ENCODE assay signal across 3 cellular contexts in the genomic region with DNA sequence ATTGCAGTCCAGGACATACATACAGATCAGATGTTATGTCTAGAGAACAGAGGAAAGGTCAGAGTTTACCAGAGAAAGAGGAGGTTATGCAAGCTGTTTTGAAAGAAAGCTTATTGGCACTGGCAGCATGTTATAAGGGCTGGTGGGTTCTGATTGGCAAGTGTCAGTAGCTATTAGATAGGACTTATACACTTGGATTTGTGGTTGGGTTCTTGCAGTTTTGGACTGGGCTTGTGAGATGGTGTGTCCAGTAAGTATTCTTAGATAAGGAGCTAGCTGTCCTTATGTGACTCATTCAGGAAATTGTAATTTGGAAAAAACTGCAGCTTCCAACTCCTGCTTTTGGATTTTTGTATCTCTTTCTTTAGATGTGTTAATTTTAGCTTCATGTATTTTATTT.
TF ChIP-seq lines count a peak whose summit lies in the region.

No MANE protein-coding gene starts in this region.

TF ChIP-seq in liver, 16 proteins besides CTCF, POLR2A, EP300 and RAD21:
- TF ChIP-seq GABPA (IDR thresholded peaks at IDR 0.05 in 1 of 2, conservative IDR thresholded peaks at IDR 0.05 in 1 of 2) (no peak), HNF4G (IDR thresholded peaks at IDR 0.05) (no peak), YY1 (IDR thresholded peaks at IDR 0.05) (peak; percentile 37), SP1 (IDR thresholded peaks at IDR 0.05) (peak; percentile 42), FOXA2 (IDR thresholded peaks at IDR 0.05) (peak; percentile 21), TAF1 (conservative IDR thresholded peaks at IDR 0.05) (peak; percentile 68), HNF4A (conservative IDR thresholded peaks at IDR 0.05) (peak; percentile 39 to 62), RXRA (IDR thresholded peaks at IDR 0.05) (peak; percentile 54 to 76), NR2F2 (IDR thresholded peaks at IDR 0.05) (no peak), JUND (IDR thresholded peaks at IDR 0.05) (peak in 1 of 2 donors; percentile 33)
- TF ChIP-seq, protein P1, sequence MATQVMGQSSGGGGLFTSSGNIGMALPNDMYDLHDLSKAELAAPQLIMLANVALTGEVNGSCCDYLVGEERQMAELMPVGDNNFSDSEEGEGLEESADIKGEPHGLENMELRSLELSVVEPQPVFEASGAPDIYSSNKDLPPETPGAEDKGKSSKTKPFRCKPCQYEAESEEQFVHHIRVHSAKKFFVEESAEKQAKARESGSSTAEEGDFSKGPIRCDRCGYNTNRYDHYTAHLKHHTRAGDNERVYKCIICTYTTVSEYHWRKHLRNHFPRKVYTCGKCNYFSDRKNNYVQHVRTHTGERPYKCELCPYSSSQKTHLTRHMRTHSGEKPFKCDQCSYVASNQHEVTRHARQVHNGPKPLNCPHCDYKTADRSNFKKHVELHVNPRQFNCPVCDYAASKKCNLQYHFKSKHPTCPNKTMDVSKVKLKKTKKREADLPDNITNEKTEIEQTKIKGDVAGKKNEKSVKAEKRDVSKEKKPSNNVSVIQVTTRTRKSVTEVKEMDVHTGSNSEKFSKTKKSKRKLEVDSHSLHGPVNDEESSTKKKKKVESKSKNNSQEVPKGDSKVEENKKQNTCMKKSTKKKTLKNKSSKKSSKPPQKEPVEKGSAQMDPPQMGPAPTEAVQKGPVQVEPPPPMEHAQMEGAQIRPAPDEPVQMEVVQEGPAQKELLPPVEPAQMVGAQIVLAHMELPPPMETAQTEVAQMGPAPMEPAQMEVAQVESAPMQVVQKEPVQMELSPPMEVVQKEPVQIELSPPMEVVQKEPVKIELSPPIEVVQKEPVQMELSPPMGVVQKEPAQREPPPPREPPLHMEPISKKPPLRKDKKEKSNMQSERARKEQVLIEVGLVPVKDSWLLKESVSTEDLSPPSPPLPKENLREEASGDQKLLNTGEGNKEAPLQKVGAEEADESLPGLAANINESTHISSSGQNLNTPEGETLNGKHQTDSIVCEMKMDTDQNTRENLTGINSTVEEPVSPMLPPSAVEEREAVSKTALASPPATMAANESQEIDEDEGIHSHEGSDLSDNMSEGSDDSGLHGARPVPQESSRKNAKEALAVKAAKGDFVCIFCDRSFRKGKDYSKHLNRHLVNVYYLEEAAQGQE (IDR thresholded peaks at IDR 0.05), result peak; percentile 54
- TF ChIP-seq, protein P2, sequence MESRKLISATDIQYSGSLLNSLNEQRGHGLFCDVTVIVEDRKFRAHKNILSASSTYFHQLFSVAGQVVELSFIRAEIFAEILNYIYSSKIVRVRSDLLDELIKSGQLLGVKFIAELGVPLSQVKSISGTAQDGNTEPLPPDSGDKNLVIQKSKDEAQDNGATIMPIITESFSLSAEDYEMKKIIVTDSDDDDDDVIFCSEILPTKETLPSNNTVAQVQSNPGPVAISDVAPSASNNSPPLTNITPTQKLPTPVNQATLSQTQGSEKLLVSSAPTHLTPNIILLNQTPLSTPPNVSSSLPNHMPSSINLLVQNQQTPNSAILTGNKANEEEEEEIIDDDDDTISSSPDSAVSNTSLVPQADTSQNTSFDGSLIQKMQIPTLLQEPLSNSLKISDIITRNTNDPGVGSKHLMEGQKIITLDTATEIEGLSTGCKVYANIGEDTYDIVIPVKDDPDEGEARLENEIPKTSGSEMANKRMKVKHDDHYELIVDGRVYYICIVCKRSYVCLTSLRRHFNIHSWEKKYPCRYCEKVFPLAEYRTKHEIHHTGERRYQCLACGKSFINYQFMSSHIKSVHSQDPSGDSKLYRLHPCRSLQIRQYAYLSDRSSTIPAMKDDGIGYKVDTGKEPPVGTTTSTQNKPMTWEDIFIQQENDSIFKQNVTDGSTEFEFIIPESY (IDR thresholded peaks at IDR 0.05), result peak; percentile 37
- TF ChIP-seq, protein P3, sequence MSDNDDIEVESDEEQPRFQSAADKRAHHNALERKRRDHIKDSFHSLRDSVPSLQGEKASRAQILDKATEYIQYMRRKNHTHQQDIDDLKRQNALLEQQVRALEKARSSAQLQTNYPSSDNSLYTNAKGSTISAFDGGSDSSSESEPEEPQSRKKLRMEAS (IDR thresholded peaks at IDR 0.05), result peak; percentile 35
- TF ChIP-seq, protein P4, sequence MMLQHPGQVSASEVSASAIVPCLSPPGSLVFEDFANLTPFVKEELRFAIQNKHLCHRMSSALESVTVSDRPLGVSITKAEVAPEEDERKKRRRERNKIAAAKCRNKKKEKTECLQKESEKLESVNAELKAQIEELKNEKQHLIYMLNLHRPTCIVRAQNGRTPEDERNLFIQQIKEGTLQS (IDR thresholded peaks at IDR 0.05), result no peak

TF ChIP-seq in HepG2, 621 proteins besides CTCF, POLR2A, EP300 and RAD21:
- TF ChIP-seq MATR3 (CRISPR knock-in tag; IDR thresholded peaks at IDR 0.05), result no peak
- no peak for TF ChIP-seq HNRNPLL (IDR thresholded peaks at IDR 0.05; ENCODE audit: low read depth, low read length, poor library complexity, severe bottlenecking)
- TF ChIP-seq, protein P5, sequence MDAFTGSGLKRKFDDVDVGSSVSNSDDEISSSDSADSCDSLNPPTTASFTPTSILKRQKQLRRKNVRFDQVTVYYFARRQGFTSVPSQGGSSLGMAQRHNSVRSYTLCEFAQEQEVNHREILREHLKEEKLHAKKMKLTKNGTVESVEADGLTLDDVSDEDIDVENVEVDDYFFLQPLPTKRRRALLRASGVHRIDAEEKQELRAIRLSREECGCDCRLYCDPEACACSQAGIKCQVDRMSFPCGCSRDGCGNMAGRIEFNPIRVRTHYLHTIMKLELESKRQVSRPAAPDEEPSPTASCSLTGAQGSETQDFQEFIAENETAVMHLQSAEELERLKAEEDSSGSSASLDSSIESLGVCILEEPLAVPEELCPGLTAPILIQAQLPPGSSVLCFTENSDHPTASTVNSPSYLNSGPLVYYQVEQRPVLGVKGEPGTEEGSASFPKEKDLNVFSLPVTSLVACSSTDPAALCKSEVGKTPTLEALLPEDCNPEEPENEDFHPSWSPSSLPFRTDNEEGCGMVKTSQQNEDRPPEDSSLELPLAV (CRISPR knock-in tag; conservative IDR thresholded peaks at IDR 0.05; ENCODE audit: low read depth), result no peak
- no peak for TF ChIP-seq NONO (IDR thresholded peaks at IDR 0.05)
- TF ChIP-seq NONO (CRISPR knock-in tag; conservative IDR thresholded peaks at IDR 0.05), result no peak
- TF ChIP-seq SRF (IDR thresholded peaks at IDR 0.05; ENCODE audit: low read depth, low read length), result no peak
- no peak for TF ChIP-seq CHD2 (IDR thresholded peaks at IDR 0.05; ENCODE audit: low read depth, low read length)
- TF ChIP-seq ZFAT (CRISPR knock-in tag; conservative IDR thresholded peaks at IDR 0.05), result no peak
- TF ChIP-seq, protein P6, sequence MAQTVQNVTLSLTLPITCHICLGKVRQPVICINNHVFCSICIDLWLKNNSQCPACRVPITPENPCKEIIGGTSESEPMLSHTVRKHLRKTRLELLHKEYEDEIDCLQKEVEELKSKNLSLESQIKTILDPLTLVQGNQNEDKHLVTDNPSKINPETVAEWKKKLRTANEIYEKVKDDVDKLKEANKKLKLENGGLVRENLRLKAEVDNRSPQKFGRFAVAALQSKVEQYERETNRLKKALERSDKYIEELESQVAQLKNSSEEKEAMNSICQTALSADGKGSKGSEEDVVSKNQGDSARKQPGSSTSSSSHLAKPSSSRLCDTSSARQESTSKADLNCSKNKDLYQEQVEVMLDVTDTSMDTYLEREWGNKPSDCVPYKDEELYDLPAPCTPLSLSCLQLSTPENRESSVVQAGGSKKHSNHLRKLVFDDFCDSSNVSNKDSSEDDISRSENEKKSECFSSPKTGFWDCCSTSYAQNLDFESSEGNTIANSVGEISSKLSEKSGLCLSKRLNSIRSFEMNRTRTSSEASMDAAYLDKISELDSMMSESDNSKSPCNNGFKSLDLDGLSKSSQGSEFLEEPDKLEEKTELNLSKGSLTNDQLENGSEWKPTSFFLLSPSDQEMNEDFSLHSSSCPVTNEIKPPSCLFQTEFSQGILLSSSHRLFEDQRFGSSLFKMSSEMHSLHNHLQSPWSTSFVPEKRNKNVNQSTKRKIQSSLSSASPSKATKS (CRISPR knock-in tag; IDR thresholded peaks at IDR 0.05), result no peak

TF ChIP-seq in K562, 482 proteins besides CTCF, POLR2A, EP300 and RAD21 (continues in another document):
- TF ChIP-seq HDAC3 (IDR thresholded peaks at IDR 0.05; ENCODE audit: borderline replicate concordance, partially characterized antibody) (no peak), ZNF778 (CRISPR knock-in tag; IDR thresholded peaks at IDR 0.05) (no peak), SMARCA4 (IDR thresholded peaks at IDR 0.05) (peak; percentile 53; the same call in 1 of the 2 replicates), PTBP1 (IDR thresholded peaks at IDR 0.05; ENCODE audit: low read depth, low read length) (no peak), ZZZ3 (IDR thresholded peaks at IDR 0.05) (no peak), IRF2 (CRISPR knock-in tag; IDR thresholded peaks at IDR 0.05) (no peak), EZH2 (IDR thresholded peaks at IDR 0.05; ENCODE audit: borderline replicate concordance, low read depth, low read length) (no peak), ZNF583 (CRISPR knock-in tag; IDR thresholded peaks at IDR 0.05) (no peak), KLF16 (IDR thresholded peaks at IDR 0.05) (no peak), MAZ (CRISPR knock-in tag; conservative IDR thresholded peaks at IDR 0.05 in 1 of 2, IDR thresholded peaks at IDR 0.05 in 1 of 2) (no peak), MEIS2 (IDR thresholded peaks at IDR 0.05; ENCODE audit: partially characterized antibody) (peak; percentile 64), ERF (CRISPR knock-in tag; IDR thresholded peaks at IDR 0.05) (no peak), ETV1 (tag; conservative IDR thresholded peaks at IDR 0.05; ENCODE audit: low read depth) (0 out of 2 replicates have a peak, but pooled peaks have one; percentile 39), ETV6 (IDR thresholded peaks at IDR 0.05; ENCODE audit: borderline replicate concordance in 1 of 2, low read depth in 2 of 2, low read length in 1 of 2) (no peak), ETV6 (CRISPR knock-in tag; IDR thresholded peaks at IDR 0.05; ENCODE audit: borderline replicate concordance) (no peak), ZNF282 (CRISPR knock-in tag; IDR thresholded peaks at IDR 0.05) (no peak), EGR1 (conservative IDR thresholded peaks at IDR 0.05) (no peak)
- TF ChIP-seq, protein P7, sequence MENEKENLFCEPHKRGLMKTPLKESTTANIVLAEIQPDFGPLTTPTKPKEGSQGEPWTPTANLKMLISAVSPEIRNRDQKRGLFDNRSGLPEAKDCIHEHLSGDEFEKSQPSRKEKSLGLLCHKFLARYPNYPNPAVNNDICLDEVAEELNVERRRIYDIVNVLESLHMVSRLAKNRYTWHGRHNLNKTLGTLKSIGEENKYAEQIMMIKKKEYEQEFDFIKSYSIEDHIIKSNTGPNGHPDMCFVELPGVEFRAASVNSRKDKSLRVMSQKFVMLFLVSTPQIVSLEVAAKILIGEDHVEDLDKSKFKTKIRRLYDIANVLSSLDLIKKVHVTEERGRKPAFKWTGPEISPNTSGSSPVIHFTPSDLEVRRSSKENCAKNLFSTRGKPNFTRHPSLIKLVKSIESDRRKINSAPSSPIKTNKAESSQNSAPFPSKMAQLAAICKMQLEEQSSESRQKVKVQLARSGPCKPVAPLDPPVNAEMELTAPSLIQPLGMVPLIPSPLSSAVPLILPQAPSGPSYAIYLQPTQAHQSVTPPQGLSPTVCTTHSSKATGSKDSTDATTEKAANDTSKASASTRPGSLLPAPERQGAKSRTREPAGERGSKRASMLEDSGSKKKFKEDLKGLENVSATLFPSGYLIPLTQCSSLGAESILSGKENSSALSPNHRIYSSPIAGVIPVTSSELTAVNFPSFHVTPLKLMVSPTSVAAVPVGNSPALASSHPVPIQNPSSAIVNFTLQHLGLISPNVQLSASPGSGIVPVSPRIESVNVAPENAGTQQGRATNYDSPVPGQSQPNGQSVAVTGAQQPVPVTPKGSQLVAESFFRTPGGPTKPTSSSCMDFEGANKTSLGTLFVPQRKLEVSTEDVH (IDR thresholded peaks at IDR 0.05; ENCODE audit: low read depth, partially characterized antibody), result no peak
- TF ChIP-seq, protein P8, sequence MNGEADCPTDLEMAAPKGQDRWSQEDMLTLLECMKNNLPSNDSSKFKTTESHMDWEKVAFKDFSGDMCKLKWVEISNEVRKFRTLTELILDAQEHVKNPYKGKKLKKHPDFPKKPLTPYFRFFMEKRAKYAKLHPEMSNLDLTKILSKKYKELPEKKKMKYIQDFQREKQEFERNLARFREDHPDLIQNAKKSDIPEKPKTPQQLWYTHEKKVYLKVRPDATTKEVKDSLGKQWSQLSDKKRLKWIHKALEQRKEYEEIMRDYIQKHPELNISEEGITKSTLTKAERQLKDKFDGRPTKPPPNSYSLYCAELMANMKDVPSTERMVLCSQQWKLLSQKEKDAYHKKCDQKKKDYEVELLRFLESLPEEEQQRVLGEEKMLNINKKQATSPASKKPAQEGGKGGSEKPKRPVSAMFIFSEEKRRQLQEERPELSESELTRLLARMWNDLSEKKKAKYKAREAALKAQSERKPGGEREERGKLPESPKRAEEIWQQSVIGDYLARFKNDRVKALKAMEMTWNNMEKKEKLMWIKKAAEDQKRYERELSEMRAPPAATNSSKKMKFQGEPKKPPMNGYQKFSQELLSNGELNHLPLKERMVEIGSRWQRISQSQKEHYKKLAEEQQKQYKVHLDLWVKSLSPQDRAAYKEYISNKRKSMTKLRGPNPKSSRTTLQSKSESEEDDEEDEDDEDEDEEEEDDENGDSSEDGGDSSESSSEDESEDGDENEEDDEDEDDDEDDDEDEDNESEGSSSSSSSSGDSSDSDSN (IDR thresholded peaks at IDR 0.05; ENCODE audit: borderline replicate concordance in 1 of 2, low read depth in 2 of 2, low read length in 2 of 2), result no peak
- TF ChIP-seq, protein P9, sequence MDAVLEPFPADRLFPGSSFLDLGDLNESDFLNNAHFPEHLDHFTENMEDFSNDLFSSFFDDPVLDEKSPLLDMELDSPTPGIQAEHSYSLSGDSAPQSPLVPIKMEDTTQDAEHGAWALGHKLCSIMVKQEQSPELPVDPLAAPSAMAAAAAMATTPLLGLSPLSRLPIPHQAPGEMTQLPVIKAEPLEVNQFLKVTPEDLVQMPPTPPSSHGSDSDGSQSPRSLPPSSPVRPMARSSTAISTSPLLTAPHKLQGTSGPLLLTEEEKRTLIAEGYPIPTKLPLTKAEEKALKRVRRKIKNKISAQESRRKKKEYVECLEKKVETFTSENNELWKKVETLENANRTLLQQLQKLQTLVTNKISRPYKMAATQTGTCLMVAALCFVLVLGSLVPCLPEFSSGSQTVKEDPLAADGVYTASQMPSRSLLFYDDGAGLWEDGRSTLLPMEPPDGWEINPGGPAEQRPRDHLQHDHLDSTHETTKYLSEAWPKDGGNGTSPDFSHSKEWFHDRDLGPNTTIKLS (IDR thresholded peaks at IDR 0.05; ENCODE audit: borderline replicate concordance, low read depth), result no peak
- TF ChIP-seq, protein P10, sequence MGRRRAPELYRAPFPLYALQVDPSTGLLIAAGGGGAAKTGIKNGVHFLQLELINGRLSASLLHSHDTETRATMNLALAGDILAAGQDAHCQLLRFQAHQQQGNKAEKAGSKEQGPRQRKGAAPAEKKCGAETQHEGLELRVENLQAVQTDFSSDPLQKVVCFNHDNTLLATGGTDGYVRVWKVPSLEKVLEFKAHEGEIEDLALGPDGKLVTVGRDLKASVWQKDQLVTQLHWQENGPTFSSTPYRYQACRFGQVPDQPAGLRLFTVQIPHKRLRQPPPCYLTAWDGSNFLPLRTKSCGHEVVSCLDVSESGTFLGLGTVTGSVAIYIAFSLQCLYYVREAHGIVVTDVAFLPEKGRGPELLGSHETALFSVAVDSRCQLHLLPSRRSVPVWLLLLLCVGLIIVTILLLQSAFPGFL (CRISPR knock-in tag; IDR thresholded peaks at IDR 0.05), result no peak
- TF ChIP-seq, protein P11, sequence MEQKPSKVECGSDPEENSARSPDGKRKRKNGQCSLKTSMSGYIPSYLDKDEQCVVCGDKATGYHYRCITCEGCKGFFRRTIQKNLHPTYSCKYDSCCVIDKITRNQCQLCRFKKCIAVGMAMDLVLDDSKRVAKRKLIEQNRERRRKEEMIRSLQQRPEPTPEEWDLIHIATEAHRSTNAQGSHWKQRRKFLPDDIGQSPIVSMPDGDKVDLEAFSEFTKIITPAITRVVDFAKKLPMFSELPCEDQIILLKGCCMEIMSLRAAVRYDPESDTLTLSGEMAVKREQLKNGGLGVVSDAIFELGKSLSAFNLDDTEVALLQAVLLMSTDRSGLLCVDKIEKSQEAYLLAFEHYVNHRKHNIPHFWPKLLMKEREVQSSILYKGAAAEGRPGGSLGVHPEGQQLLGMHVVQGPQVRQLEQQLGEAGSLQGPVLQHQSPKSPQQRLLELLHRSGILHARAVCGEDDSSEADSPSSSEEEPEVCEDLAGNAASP (IDR thresholded peaks at IDR 0.05), result peak; percentile 52; the same call in 1 of the 2 replicates
